In genomic region chrX:55279832-55280231, GRCh38 we compare ENCODE assay signal across 31 cellular contexts. TPM values are rescaled to one million over a fixed set of nuclear protein-coding genes. Genes with fewer than 3 reads are reported as not detected.
"Had no signal": no experiment of that assay in that cellular context is flagged by ENCODE, and none has a peak within 500 bp of the region (broad histone marks: within the 10 kb centered on the region; RNA-seq: fewer than 3 reads in every experiment).

No MANE protein-coding gene starts in this region.

- H3K4me2 ChIP-seq: hepatocyte, smooth muscle cell had no signal

- H3K9me3 Mint-ChIP-seq: memory B cell; stimulated activated effector memory CD8-positive, alpha-beta T cell treated with anti-CD3 and anti-CD28 coated beads, Interleukin-12 subunit alpha, Interleukin-12 subunit beta, amount 100 ng/mL, for 72 hours; stimulated activated naive CD8-positive, alpha-beta T cell treated with anti-CD3 and anti-CD28 coated beads, Interleukin-15, Interleukin-2, amounts not matched to agents 100 ng/mL and 50 ng/mL, for 24 hours; type B pancreatic cell had no signal

- H3K9me3 ChIP-seq: left ventricle myocardium inferior, ovary, right atrium auricular region, right lobe of liver, suprapubic skin, tibial nerve, uterus had no signal

- H3K36me3 Mint-ChIP-seq: memory B cell; naive thymus-derived CD8-positive, alpha-beta T cell; stimulated activated effector memory CD8-positive, alpha-beta T cell treated with anti-CD3 and anti-CD28 coated beads, Interleukin-12 subunit alpha, Interleukin-12 subunit beta, amount 100 ng/mL, for 72 hours; type B pancreatic cell had no signal

- H3K4me3 Mint-ChIP-seq: memory B cell; naive thymus-derived CD8-positive, alpha-beta T cell; nephron; neural crest cell; stimulated activated effector memory CD8-positive, alpha-beta T cell treated with anti-CD3 and anti-CD28 coated beads, Interleukin-12 subunit alpha, Interleukin-12 subunit beta, amount 100 ng/mL, for 72 hours; stimulated activated naive CD8-positive, alpha-beta T cell treated with anti-CD3 and anti-CD28 coated beads, Interleukin-15, Interleukin-2, amounts not matched to agents 100 ng/mL and 50 ng/mL, for 24 hours; type B pancreatic cell had no signal

- H3K27me3 ChIP-seq: hepatocyte, ovary, right atrium auricular region, right lobe of liver, suprapubic skin, uterus had no signal

- H3K27ac Mint-ChIP-seq: memory B cell; nephron; progenitor cell of endocrine pancreas; stimulated activated effector memory CD8-positive, alpha-beta T cell treated with anti-CD3 and anti-CD28 coated beads, Interleukin-12 subunit alpha, Interleukin-12 subunit beta, amount 100 ng/mL, for 72 hours; stimulated activated naive CD8-positive, alpha-beta T cell treated with anti-CD3 and anti-CD28 coated beads, Interleukin-15, Interleukin-2, amounts not matched to agents 100 ng/mL and 50 ng/mL, for 24 hours; type B pancreatic cell had no signal

- H3K27ac ChIP-seq: hepatocyte, left ventricle myocardium inferior, ovary, right atrium auricular region, right lobe of liver, suprapubic skin, tibial nerve, uterus had no signal

- H3K79me2 ChIP-seq: hepatocyte had no signal

- DNase-seq: islet precursor cell; left ventricle myocardium inferior; naive thymus-derived CD8-positive, alpha-beta T cell; ovary; right lobe of liver; stimulated activated CD4-positive, alpha-beta T cell treated with anti-CD3 and anti-CD28 coated beads, Interleukin-4, amount 100 ng/mL, for 24 hours; stimulated activated naive CD4-positive, alpha-beta T cell; uterus had no signal

- H3K4me1 Mint-ChIP-seq: memory B cell; nephron; neural crest cell; stimulated activated effector memory CD8-positive, alpha-beta T cell treated with anti-CD3 and anti-CD28 coated beads, Interleukin-12 subunit alpha, Interleukin-12 subunit beta, amount 100 ng/mL, for 72 hours had no signal

- H3K4me1 ChIP-seq: left ventricle myocardium inferior, right atrium auricular region, right lobe of liver, suprapubic skin, tibial nerve, uterus had no signal

- H3K27me3 Mint-ChIP-seq: memory B cell; naive thymus-derived CD8-positive, alpha-beta T cell; progenitor cell of endocrine pancreas; stimulated activated naive CD8-positive, alpha-beta T cell treated with anti-CD3 and anti-CD28 coated beads, Interleukin-15, Interleukin-2, amounts not matched to agents 100 ng/mL and 50 ng/mL, for 24 hours; type B pancreatic cell had no signal

- H3K4me3 ChIP-seq: hepatocyte, left ventricle myocardium inferior, lung, ovary, right atrium auricular region, right lobe of liver, smooth muscle cell, suprapubic skin, tibial nerve, uterus had no signal

- ATAC-seq: naive thymus-derived CD8-positive, alpha-beta T cell; right lobe of liver; stimulated activated effector memory CD8-positive, alpha-beta T cell treated with anti-CD3 and anti-CD28 coated beads, Interleukin-12 subunit alpha, Interleukin-12 subunit beta, amount 100 ng/mL, for 72 hours had no signal

- H3K36me3 ChIP-seq: left ventricle myocardium inferior, ovary, right atrium auricular region, right lobe of liver, suprapubic skin, tibial nerve, uterus had no signal

- H2AFZ ChIP-seq: hepatocyte had no signal

RNA-seq across cellular contexts. Expression of gene PAGE3, which starts 15.1 kb away (rescaled TPM):
- total RNA-seq: hepatocyte; kidney epithelial cell; left ventricle myocardium inferior; lower leg skin; lung; mucosa of gallbladder; naive thymus-derived CD8-positive, alpha-beta T cell; neural crest cell; omental fat pad; ovary; progenitor cell of endocrine pancreas; pulmonary artery endothelial cell; renal cortical epithelial cell; right atrium auricular region; right lobe of liver; skeletal muscle tissue; smooth muscle cell; subcutaneous adipose tissue; suprapubic skin; tibial nerve; ureter; uterus had no signal
- polyA plus RNA-seq: hepatocyte; lung; naive thymus-derived CD8-positive, alpha-beta T cell; ovary; smooth muscle cell; thymus had no signal

RNA-seq across cellular contexts. Expression of gene PAGE5, which starts 59.7 kb away (rescaled TPM):
- total RNA-seq: hepatocyte; kidney epithelial cell; left ventricle myocardium inferior; lower leg skin; lung; mucosa of gallbladder; naive thymus-derived CD8-positive, alpha-beta T cell; neural crest cell; omental fat pad; ovary; progenitor cell of endocrine pancreas; pulmonary artery endothelial cell; renal cortical epithelial cell; right atrium auricular region; skeletal muscle tissue; smooth muscle cell; subcutaneous adipose tissue; suprapubic skin; tibial nerve; ureter had no signal
- polyA plus RNA-seq: hepatocyte, lung, ovary, smooth muscle cell had no signal
